In genomic region chr3:21049368-21050062, GRCh38 we compare ENCODE assay signal across 16 cellular contexts.
DNase-seq lines count a peak whose midpoint lies in the region; ATAC-seq, FAIRE-seq and TF ChIP-seq lines count a peak whose summit lies in the region.
"Had no signal": no experiment of that assay in that cellular context is flagged by ENCODE, and none has a peak within 500 bp of the region (broad histone marks: within the 10 kb centered on the region; RNA-seq: fewer than 3 reads in every experiment).

No MANE protein-coding gene starts in this region.

- no peaks in the 10 kb centered on the region for H3K9me2 ChIP-seq in PC-3 (replicated peaks; ENCODE audit: low read length)

- no peak for TF ChIP-seq EP300 in GM12878 (IDR thresholded peaks at IDR 0.05; ENCODE audit: borderline replicate concordance in 1 of 2, control insufficient read depth in 1 of 2, low read depth in 2 of 2, low read length in 2 of 2)

- CTCF ChIA-PET in GM12878 (lab: Yijun Ruan, JAX) (no interaction called here), PC-3 (lab: Charles Lee) (no interaction called here)

- ATAC-seq in GM12878 (no peak), PC-3 (no peak), HG03280 (IDR thresholded peaks at IDR 0.05; ENCODE audit: unreplicated experiment) (no peak)
- ATAC-seq: HCT116, HepG2 had no signal

- 29% methylated on average over 5 of the region's 6 CpGs for WGBS in GM12878 (ENCODE audit: insufficient coverage, insufficient replicate concordance, low lambda C conversion rate, missing lambda C conversion rate)
- WGBS in lower leg skin, 2 donors = 46 to 54% methylated on average over 6 of the region's 6 CpGs

- H3K9me3 ChIP-seq in GM12878 (replicated peaks; ENCODE audit: control insufficient read depth, insufficient read depth, low read length) (no peaks in the 10 kb centered on the region), PC-3 (ENCODE audit: low read length) (no peaks in the 10 kb centered on the region)
- H3K9me3 ChIP-seq: BLaER1 had no signal

- intact Hi-C loops in GM12878 (cut with micrococcal nuclease; ENCODE audit: unreplicated experiment) (no loop called here), lower leg skin (cut with DNase I; ENCODE audit: low total_unique reads) (no loop called here), PC-3 (cut with micrococcal nuclease) (no loop called here)

- H3F3A ChIP-seq in PC-3 (ENCODE audit: low read length, unreplicated experiment) = no peaks in the 10 kb centered on the region

- no TSS peak for BruUV-seq in GM12878 (replicated peaks; lab: Mats Ljungman, UMichigan)
- BruUV-seq in PC-3 (replicated peaks; lab: Mats Ljungman, UMichigan) = no TSS peak

- DNase-seq in GM12891 (ENCODE audit: insufficient read length, low spot score) = no peak
- DNase-seq in NCI-H526 (lab: John Stamatoyannopoulos, UW) = peak; percentile 78 to 79
- DNase-seq in RPMI8226 = peak; percentile 54
- DNase-seq in GM12878 (ENCODE audit: low read depth, low spot score) = no peak
- DNase-seq in lower leg skin (ENCODE audit: low spot score in 2 of 2) = no peak
- no peak for DNase-seq in PC-3
- DNase-seq: 8988T; CD4-positive, alpha-beta memory T cell; GM23248; H7; KBM-7 had no signal

- RAD21 ChIA-PET in GM12878 (lab: Charles Lee; ENCODE audit: unreplicated experiment) = no interaction called here

- H2AFZ ChIP-seq in GM12878 (ENCODE audit: control insufficient read depth, low read depth, low read length) = no peak overlapping the region
- no peak overlapping the region for H2AFZ ChIP-seq in PC-3 (ENCODE audit: low read length)
- H2AFZ ChIP-seq: GM23248 had no signal

- TF ChIP-seq RAD21 in GM12878 (IDR thresholded peaks at IDR 0.05; ENCODE audit: insufficient read depth, low read depth, low read length) = no peak

- H3K36me3 ChIP-seq in GM12878 (ENCODE audit: control insufficient read depth in 2 of 2, insufficient read depth in 2 of 2, low read length in 1 of 2) (no peaks in the 10 kb centered on the region), PC-3 (ENCODE audit: low read depth, low read length) (no peaks in the 10 kb centered on the region)
- H3K36me3 ChIP-seq: BLaER1 had no signal

- H3K4me1 ChIP-seq in GM12878 (ENCODE audit: control insufficient read depth, insufficient read depth, low read length) (no peaks in the 10 kb centered on the region), PC-3 (ENCODE audit: insufficient read depth, low read length) (no peaks in the 10 kb centered on the region)
- H3K4me1 ChIP-seq: BLaER1 had no signal

- POLR2A ChIA-PET in GM12878 (lab: Charles Lee) = no interaction called here
- POLR2A ChIA-PET in PC-3 (lab: Charles Lee; ENCODE audit: unreplicated experiment) = no interaction called here

- H3K27ac ChIP-seq in GM12878 (ENCODE audit: control insufficient read depth, insufficient read depth) (no peak overlapping the region), PC-3 (ENCODE audit: low read length) (no peak overlapping the region)
- H3K27ac ChIP-seq: BLaER1, GM23248 had no signal

- no peaks in the 10 kb centered on the region for H3K79me2 ChIP-seq in GM12878 (ENCODE audit: control insufficient read depth, insufficient read depth, low read length)
- no peaks in the 10 kb centered on the region for H3K79me2 ChIP-seq in PC-3 (ENCODE audit: low read length)

- no peak overlapping the region for H3K9ac ChIP-seq in GM12878 (ENCODE audit: control insufficient read depth, insufficient read depth, low read length)
- H3K9ac ChIP-seq in PC-3 (ENCODE audit: low read length) = no peak overlapping the region
- H3K9ac ChIP-seq: BLaER1, GM23248 had no signal

- TF ChIP-seq POLR2A in GM12891 (IDR thresholded peaks at IDR 0.05; ENCODE audit: low read depth, low read length) = no peak
- TF ChIP-seq POLR2A in GM12878 (IDR thresholded peaks at IDR 0.05; ENCODE audit: low read depth, low read length) = no peak
- no peak for TF ChIP-seq POLR2A in lower leg skin (IDR thresholded peaks at IDR 0.05)

- H3K4me2 ChIP-seq in GM12878 (ENCODE audit: control insufficient read depth, insufficient read depth) = no peak overlapping the region
- H3K4me2 ChIP-seq in PC-3 (ENCODE audit: low read length) = no peak overlapping the region
- H3K4me2 ChIP-seq: BLaER1 had no signal

- TF ChIP-seq CTCF in GM12878 (IDR thresholded peaks at IDR 0.05 in 2 of 3, conservative IDR thresholded peaks at IDR 0.05 in 1 of 3; ENCODE audit: control insufficient read depth in 2 of 3, extremely low read depth in 1 of 3, insufficient read depth in 1 of 3, low read depth in 3 of 3, low read length in 3 of 3) = no peak
- TF ChIP-seq CTCF in lower leg skin (IDR thresholded peaks at IDR 0.05) = no peak
- TF ChIP-seq CTCF in PC-3 (conservative IDR thresholded peaks at IDR 0.05; ENCODE audit: low read depth, low read length) = no peak

- in situ Hi-C loops in GM12878 (cut with MboI) = no loop called here

- SMC1A ChIA-PET in GM12878 (lab: Charles Lee; ENCODE audit: uncharacterized antibody, unreplicated experiment) = no interaction called here

- no peak for FAIRE-seq in GM12891 (lab: Jason Lieb, UNC)
- FAIRE-seq in GM12878 (lab: Jason Lieb, UNC) = no peak
- FAIRE-seq: G401.6, HepG2 had no signal

- H4K20me1 ChIP-seq in GM12878 (ENCODE audit: control insufficient read depth, insufficient read depth) (no peaks in the 10 kb centered on the region), PC-3 (ENCODE audit: low read length) (no peaks in the 10 kb centered on the region)
- H4K20me1 ChIP-seq: BLaER1 had no signal

- H3K4me3 ChIP-seq in GM12878 (no peak overlapping the region), lower leg skin (ENCODE audit: low read depth, poor library complexity, severe bottlenecking) (no peak overlapping the region), PC-3 (ENCODE audit: low read length) (no peak overlapping the region)
- H3K4me3 ChIP-seq: BLaER1, GM23248 had no signal

- no peaks in the 10 kb centered on the region for H3K27me3 ChIP-seq in GM12878 (replicated peaks in 1 of 2; ENCODE audit: control insufficient read depth in 2 of 2, insufficient read depth in 2 of 2, low read length in 1 of 2)
- H3K27me3 ChIP-seq in PC-3 (ENCODE audit: low read length) = peaks cover 33% of the 10 kb centered on the region
- H3K27me3 ChIP-seq: BLaER1 had no signal

TF ChIP-seq in GM12891, 5 proteins besides CTCF, POLR2A, EP300 and RAD21:
- no peak for TF ChIP-seq TAF1 (IDR thresholded peaks at IDR 0.05; ENCODE audit: low read depth, low read length)
- peak; percentile 28; the same call in 1 of the 2 replicates for TF ChIP-seq SPI1 (IDR thresholded peaks at IDR 0.05; ENCODE audit: low read depth, low read length)
- no peak for TF ChIP-seq POU2F2 (IDR thresholded peaks at IDR 0.05; ENCODE audit: low read depth, low read length)

TF ChIP-seq in GM12878, 131 proteins besides CTCF, POLR2A, EP300 and RAD21:
- TF ChIP-seq POLR2AphosphoS2 (IDR thresholded peaks at IDR 0.05; ENCODE audit: low read depth, low read length) (no peak), SPI1 (IDR thresholded peaks at IDR 0.05; ENCODE audit: borderline replicate concordance, insufficient read depth, low read depth, low read length) (peak; percentile 30; the same call in 1 of the 2 replicates), BHLHE40 (IDR thresholded peaks at IDR 0.05; ENCODE audit: borderline replicate concordance in 1 of 2, low read depth in 2 of 2, low read length in 1 of 2) (0 out of 4 replicates have a peak, but pooled peaks of 1 of the 2 experiments have one; percentile 5), IRF4 (IDR thresholded peaks at IDR 0.05; ENCODE audit: low read depth, low read length) (no peak)

Comparison
In these comparisons a context has a peak if more than half of its experiments do, and no peak if none do; other contexts are left out.
1. DNase-seq: peak in NCI-H526 (2 of 2) and RPMI8226 (single experiment); none in GM12891 (single experiment), GM12878 (single experiment), lower leg skin (0 of 2) and PC-3 (single experiment).